Comparison of ENCODE assay signal across 1 cellular context in the genomic region with DNA sequence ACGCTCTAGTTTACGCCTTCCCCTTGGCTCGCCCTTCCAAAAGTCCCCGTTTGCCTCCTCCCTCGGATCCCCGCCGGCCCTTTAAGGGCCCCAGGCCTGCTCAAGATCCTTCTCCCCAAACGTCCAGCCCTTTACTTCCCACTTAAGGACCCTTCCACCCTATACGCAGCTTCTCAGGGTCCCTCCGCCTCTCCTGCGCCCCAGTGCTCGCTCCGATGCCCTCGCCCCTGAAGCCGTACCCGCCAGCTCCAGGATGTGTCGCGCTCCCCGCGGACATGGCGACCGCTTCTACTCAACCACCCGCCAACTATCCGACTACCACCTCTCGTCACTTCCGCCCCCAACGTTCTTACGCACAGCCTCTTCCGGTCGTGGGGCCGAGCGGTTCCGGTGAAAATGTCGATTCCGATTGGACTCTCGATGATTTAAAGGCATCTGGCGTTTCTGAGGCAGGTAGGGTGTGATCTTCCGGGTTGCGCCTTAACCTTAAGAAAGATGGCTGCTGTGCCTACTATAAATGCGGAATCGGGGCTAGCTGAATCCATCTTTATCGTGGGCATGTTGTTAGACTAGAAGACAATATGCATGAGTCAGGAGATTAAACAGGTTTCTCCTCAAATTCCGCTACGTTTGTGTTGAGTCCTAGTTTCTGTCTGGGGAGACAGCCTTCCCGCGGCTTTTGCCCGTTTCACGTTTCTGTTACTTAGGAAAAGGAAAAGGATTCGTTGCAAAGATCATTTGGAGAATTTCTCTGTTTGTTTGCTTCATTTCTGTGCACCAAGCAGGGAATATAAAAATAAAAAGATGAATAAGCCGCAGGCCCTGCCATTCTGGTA.
A peak's percentile ranks its signal among the peaks of the same experiment; 100 is the strongest.
TF ChIP-seq lines count a peak whose summit lies in the region.

A gene (minus strand): TSS at position 317 of the 836 bp plus-strand sequence. CDS start 40 bp downstream, at position 277.

TF ChIP-seq in HEK293, 187 proteins besides CTCF, POLR2A, EP300 and RAD21 (continued from another document and continues in another):
- TF ChIP-seq, protein P1, sequence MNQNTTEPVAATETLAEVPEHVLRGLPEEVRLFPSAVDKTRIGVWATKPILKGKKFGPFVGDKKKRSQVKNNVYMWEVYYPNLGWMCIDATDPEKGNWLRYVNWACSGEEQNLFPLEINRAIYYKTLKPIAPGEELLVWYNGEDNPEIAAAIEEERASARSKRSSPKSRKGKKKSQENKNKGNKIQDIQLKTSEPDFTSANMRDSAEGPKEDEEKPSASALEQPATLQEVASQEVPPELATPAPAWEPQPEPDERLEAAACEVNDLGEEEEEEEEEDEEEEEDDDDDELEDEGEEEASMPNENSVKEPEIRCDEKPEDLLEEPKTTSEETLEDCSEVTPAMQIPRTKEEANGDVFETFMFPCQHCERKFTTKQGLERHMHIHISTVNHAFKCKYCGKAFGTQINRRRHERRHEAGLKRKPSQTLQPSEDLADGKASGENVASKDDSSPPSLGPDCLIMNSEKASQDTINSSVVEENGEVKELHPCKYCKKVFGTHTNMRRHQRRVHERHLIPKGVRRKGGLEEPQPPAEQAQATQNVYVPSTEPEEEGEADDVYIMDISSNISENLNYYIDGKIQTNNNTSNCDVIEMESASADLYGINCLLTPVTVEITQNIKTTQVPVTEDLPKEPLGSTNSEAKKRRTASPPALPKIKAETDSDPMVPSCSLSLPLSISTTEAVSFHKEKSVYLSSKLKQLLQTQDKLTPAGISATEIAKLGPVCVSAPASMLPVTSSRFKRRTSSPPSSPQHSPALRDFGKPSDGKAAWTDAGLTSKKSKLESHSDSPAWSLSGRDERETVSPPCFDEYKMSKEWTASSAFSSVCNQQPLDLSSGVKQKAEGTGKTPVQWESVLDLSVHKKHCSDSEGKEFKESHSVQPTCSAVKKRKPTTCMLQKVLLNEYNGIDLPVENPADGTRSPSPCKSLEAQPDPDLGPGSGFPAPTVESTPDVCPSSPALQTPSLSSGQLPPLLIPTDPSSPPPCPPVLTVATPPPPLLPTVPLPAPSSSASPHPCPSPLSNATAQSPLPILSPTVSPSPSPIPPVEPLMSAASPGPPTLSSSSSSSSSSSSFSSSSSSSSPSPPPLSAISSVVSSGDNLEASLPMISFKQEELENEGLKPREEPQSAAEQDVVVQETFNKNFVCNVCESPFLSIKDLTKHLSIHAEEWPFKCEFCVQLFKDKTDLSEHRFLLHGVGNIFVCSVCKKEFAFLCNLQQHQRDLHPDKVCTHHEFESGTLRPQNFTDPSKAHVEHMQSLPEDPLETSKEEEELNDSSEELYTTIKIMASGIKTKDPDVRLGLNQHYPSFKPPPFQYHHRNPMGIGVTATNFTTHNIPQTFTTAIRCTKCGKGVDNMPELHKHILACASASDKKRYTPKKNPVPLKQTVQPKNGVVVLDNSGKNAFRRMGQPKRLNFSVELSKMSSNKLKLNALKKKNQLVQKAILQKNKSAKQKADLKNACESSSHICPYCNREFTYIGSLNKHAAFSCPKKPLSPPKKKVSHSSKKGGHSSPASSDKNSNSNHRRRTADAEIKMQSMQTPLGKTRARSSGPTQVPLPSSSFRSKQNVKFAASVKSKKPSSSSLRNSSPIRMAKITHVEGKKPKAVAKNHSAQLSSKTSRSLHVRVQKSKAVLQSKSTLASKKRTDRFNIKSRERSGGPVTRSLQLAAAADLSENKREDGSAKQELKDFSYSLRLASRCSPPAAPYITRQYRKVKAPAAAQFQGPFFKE (tag by site-specific recombination; IDR thresholded peaks at IDR 0.05; ENCODE audit: borderline replicate concordance): no peak
- TF ChIP-seq, protein P2, sequence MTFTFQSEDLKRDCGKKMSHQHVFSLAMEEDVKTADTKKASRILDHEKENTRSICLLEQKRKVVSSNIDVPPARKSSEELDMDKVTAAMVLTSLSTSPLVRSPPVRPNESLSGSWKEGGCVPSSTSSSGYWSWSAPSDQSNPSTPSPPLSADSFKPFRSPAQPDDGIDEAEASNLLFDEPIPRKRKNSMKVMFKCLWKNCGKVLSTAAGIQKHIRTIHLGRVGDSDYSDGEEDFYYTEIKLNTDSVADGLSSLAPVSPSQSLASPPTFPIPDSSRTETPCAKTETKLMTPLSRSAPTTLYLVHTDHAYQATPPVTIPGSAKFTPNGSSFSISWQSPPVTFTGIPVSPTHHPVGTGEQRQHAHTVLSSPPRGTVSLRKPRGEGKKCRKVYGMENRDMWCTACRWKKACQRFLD (tag by site-specific recombination; IDR thresholded peaks at IDR 0.05): no peak
- TF ChIP-seq ZNF169 (tag by site-specific recombination; IDR thresholded peaks at IDR 0.05): no peak
- TF ChIP-seq OVOL3 (tag by site-specific recombination; IDR thresholded peaks at IDR 0.05): no peak
- TF ChIP-seq ZNF670 (tag by site-specific recombination; IDR thresholded peaks at IDR 0.05; ENCODE audit: low read depth): no peak
- no peak for TF ChIP-seq ZFP41 (tag by site-specific recombination; IDR thresholded peaks at IDR 0.05; ENCODE audit: borderline replicate concordance)
- TF ChIP-seq IKZF3 (tag by site-specific recombination; IDR thresholded peaks at IDR 0.05): no peak
- TF ChIP-seq ZNF140 (tag by site-specific recombination; IDR thresholded peaks at IDR 0.05): no peak
- TF ChIP-seq, protein P3, sequence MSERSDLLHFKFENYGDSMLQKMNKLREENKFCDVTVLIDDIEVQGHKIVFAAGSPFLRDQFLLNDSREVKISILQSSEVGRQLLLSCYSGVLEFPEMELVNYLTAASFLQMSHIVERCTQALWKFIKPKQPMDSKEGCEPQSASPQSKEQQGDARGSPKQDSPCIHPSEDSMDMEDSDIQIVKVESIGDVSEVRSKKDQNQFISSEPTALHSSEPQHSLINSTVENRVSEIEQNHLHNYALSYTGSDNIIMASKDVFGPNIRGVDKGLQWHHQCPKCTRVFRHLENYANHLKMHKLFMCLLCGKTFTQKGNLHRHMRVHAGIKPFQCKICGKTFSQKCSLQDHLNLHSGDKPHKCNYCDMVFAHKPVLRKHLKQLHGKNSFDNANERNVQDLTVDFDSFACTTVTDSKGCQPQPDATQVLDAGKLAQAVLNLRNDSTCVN (tag by site-specific recombination; optimal IDR thresholded peaks at IDR 0.05): peak; percentile 91
- TF ChIP-seq ZNF654 (tag by site-specific recombination; IDR thresholded peaks at IDR 0.05; ENCODE audit: low read depth): no peak
- no peak for TF ChIP-seq ZNF23 (tag by site-specific recombination; IDR thresholded peaks at IDR 0.05; ENCODE audit: borderline replicate concordance)
- TF ChIP-seq ZNF626 (tag by site-specific recombination; IDR thresholded peaks at IDR 0.05): no peak
- TF ChIP-seq ZNF629 (tag by site-specific recombination; IDR thresholded peaks at IDR 0.05): peak; percentile 94
- no peak for TF ChIP-seq ZNF423 (tag by site-specific recombination; IDR thresholded peaks at IDR 0.05)
- TF ChIP-seq ZNF555 (tag by site-specific recombination; conservative IDR thresholded peaks at IDR 0.05): no peak
- TF ChIP-seq, protein P4, sequence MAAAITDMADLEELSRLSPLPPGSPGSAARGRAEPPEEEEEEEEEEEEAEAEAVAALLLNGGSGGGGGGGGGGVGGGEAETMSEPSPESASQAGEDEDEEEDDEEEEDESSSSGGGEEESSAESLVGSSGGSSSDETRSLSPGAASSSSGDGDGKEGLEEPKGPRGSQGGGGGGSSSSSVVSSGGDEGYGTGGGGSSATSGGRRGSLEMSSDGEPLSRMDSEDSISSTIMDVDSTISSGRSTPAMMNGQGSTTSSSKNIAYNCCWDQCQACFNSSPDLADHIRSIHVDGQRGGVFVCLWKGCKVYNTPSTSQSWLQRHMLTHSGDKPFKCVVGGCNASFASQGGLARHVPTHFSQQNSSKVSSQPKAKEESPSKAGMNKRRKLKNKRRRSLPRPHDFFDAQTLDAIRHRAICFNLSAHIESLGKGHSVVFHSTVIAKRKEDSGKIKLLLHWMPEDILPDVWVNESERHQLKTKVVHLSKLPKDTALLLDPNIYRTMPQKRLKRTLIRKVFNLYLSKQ (tag by site-specific recombination; IDR thresholded peaks at IDR 0.05; ENCODE audit: borderline replicate concordance): no peak
- no peak for TF ChIP-seq ZNF248 (tag by site-specific recombination; IDR thresholded peaks at IDR 0.05)
- TF ChIP-seq ZNF548 (tag by site-specific recombination; IDR thresholded peaks at IDR 0.05): no peak
- TF ChIP-seq ZSCAN23 (tag by site-specific recombination; IDR thresholded peaks at IDR 0.05): 0 out of 2 replicates have a peak, but pooled peaks have one; percentile 60
- peak; percentile 90 for TF ChIP-seq ZNF2 (tag by site-specific recombination; IDR thresholded peaks at IDR 0.05)
- TF ChIP-seq ZNF341 (tag by site-specific recombination; IDR thresholded peaks at IDR 0.05; ENCODE audit: low read depth): peak; percentile 72
- TF ChIP-seq ZNF157 (tag by site-specific recombination; IDR thresholded peaks at IDR 0.05): no peak
- peak; percentile 74; the same call in 1 of the 2 replicates for TF ChIP-seq ZNF239 (tag by site-specific recombination; IDR thresholded peaks at IDR 0.05)
- TF ChIP-seq, protein P5, sequence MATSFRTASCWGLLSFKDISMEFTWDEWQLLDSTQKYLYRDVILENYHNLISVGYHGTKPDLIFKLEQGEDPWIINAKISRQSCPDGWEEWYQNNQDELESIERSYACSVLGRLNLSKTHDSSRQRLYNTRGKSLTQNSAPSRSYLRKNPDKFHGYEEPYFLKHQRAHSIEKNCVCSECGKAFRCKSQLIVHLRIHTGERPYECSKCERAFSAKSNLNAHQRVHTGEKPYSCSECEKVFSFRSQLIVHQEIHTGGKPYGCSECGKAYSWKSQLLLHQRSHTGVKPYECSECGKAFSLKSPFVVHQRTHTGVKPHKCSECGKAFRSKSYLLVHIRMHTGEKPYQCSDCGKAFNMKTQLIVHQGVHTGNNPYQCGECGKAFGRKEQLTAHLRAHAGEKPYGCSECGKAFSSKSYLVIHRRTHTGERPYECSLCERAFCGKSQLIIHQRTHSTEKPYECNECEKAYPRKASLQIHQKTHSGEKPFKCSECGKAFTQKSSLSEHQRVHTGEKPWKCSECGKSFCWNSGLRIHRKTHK (tag by site-specific recombination; IDR thresholded peaks at IDR 0.05): no peak
- no peak for TF ChIP-seq ZNF223 (tag by site-specific recombination; IDR thresholded peaks at IDR 0.05)
- no peak for TF ChIP-seq BCL11B (tag by site-specific recombination; IDR thresholded peaks at IDR 0.05; ENCODE audit: low read depth)
- TF ChIP-seq ZBTB21 (tag by site-specific recombination; IDR thresholded peaks at IDR 0.05): peak; percentile 70
- TF ChIP-seq, protein P6, sequence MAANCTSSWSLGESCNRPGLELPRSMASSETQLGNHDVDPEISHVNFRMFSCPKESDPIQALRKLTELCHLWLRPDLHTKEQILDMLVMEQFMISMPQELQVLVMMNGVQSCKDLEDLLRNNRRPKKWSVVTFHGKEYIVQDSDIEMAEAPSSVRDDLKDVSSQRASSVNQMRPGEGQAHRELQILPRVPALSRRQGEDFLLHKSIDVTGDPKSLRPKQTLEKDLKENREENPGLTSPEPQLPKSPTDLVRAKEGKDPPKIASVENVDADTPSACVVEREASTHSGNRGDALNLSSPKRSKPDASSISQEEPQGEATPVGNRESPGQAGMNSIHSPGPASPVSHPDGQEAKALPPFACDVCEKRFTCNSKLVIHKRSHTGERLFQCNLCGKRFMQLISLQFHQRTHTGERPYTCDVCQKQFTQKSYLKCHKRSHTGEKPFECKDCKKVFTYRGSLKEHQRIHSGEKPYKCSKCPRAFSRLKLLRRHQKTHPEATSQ (tag by site-specific recombination; IDR thresholded peaks at IDR 0.05): peak; percentile 70; the same call in 1 of the 2 replicates
- TF ChIP-seq ZNF292 (tag by site-specific recombination; IDR thresholded peaks at IDR 0.05; ENCODE audit: borderline replicate concordance, low read depth): no peak
- TF ChIP-seq GLI4 (tag by site-specific recombination; IDR thresholded peaks at IDR 0.05): 0 out of 2 replicates have a peak, but pooled peaks have one; percentile 74
- TF ChIP-seq TRIM28 (IDR thresholded peaks at IDR 0.05; ENCODE audit: borderline replicate concordance, low read length): 0 out of 2 replicates have a peak, but pooled peaks have one; percentile 42
- TF ChIP-seq SALL2 (tag by site-specific recombination; IDR thresholded peaks at IDR 0.05; ENCODE audit: borderline replicate concordance): no peak
- TF ChIP-seq GLIS2 (tag by site-specific recombination; IDR thresholded peaks at IDR 0.05): peak; percentile 95
- TF ChIP-seq, protein P7, sequence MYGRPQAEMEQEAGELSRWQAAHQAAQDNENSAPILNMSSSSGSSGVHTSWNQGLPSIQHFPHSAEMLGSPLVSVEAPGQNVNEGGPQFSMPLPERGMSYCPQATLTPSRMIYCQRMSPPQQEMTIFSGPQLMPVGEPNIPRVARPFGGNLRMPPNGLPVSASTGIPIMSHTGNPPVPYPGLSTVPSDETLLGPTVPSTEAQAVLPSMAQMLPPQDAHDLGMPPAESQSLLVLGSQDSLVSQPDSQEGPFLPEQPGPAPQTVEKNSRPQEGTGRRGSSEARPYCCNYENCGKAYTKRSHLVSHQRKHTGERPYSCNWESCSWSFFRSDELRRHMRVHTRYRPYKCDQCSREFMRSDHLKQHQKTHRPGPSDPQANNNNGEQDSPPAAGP (tag by site-specific recombination; IDR thresholded peaks at IDR 0.05): peak; percentile 81
- peak; percentile 72 for TF ChIP-seq GLIS1 (tag by site-specific recombination; IDR thresholded peaks at IDR 0.05)
- peak; percentile 62 for TF ChIP-seq ZBTB20 (tag by site-specific recombination; IDR thresholded peaks at IDR 0.05)
- TF ChIP-seq ZNF561 (tag by site-specific recombination; IDR thresholded peaks at IDR 0.05; ENCODE audit: borderline replicate concordance): no peak
- TF ChIP-seq ZNF837 (tag by site-specific recombination; IDR thresholded peaks at IDR 0.05): no peak
- TF ChIP-seq, protein P8, sequence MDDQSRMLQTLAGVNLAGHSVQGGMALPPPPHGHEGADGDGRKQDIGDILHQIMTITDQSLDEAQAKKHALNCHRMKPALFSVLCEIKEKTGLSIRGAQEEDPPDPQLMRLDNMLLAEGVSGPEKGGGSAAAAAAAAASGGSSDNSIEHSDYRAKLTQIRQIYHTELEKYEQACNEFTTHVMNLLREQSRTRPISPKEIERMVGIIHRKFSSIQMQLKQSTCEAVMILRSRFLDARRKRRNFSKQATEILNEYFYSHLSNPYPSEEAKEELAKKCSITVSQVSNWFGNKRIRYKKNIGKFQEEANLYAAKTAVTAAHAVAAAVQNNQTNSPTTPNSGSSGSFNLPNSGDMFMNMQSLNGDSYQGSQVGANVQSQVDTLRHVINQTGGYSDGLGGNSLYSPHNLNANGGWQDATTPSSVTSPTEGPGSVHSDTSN (CRISPR knock-in tag; IDR thresholded peaks at IDR 0.05): peak; percentile 88; the same call in 1 of the 2 replicates
- TF ChIP-seq ZNF132 (tag by site-specific recombination; IDR thresholded peaks at IDR 0.05; ENCODE audit: borderline replicate concordance): no peak
